In genomic region chr3:123284399-123285010, GRCh38 we compare ENCODE assay signal across 28 cellular contexts.
DNase-seq lines count a peak whose midpoint lies in the region; ATAC-seq and TF ChIP-seq lines count a peak whose summit lies in the region.
"Had no signal": no experiment of that assay in that cellular context is flagged by ENCODE, and none has a peak within 500 bp of the region (broad histone marks: within the 10 kb centered on the region; RNA-seq: fewer than 3 reads in every experiment).

No MANE protein-coding gene starts in this region.

- TF ChIP-seq EP300 in SK-N-SH (IDR thresholded peaks at IDR 0.05; ENCODE audit: borderline replicate concordance in 1 of 2, low read depth in 1 of 2, low read length in 1 of 2), result no peak

- no peaks in the 10 kb centered on the region for H3K27me3 ChIP-seq in SK-N-SH (ENCODE audit: insufficient read depth)
- H3K27me3 ChIP-seq: gastroesophageal sphincter, neural progenitor cell had no signal

- H4K20me1 ChIP-seq in SK-N-SH (ENCODE audit: insufficient read depth), result peaks cover 7% of the 10 kb centered on the region; the same call in 1 of the 2 replicates

- no peaks in the 10 kb centered on the region for H3K9me3 ChIP-seq in SK-N-SH
- H3K9me3 ChIP-seq: gastroesophageal sphincter had no signal

- whole genome bisulfite sequencing in SK-N-SH (ENCODE audit: low lambda C conversion rate), result 71% methylated on average over 3 of the region's 18 CpGs

- no peak overlapping the region for H3K4me2 ChIP-seq in SK-N-SH
- H3K4me2 ChIP-seq: neural progenitor cell had no signal

- H3K9me2 ChIP-seq in SK-N-SH, result no peaks in the 10 kb centered on the region

- no peaks in the 10 kb centered on the region; a peak in 1 of 4 replicates for H3K4me1 ChIP-seq in SK-N-SH (ENCODE audit: control insufficient read depth in 1 of 2, insufficient read depth in 2 of 2, low read depth in 1 of 2, low read length in 1 of 2)
- H3K4me1 ChIP-seq: neural progenitor cell had no signal

- ATAC-seq in SK-N-SH treated with all-trans-retinoic acid at 6 μM for 48 hours (no peak), Right ventricle myocardium inferior (peak; percentile 15)
- ATAC-seq: activated CD8-positive, alpha-beta memory T cell treated with anti-CD3 and anti-CD28 coated beads, Interleukin-2, amount 10 ng/mL, durations not matched to agents 7 days and 5 days; activated T-cell treated with anti-CD3 and anti-CD28 coated beads, Interleukin-2, amount 50 U/mL, for 72 hours; gastroesophageal sphincter; right cardiac atrium; T-helper 17 cell had no signal

- CTCF ChIA-PET in SK-N-SH (lab: Yijun Ruan, JAX), result interaction anchor here (1.1 to 1.7 kb wide), 4 partner anchors 25 to 284 kb away, joined by 3 to 4 read pairs (median 3); no protein-coding TSS in a partner anchor

- no peak overlapping the region for H3K9ac ChIP-seq in SK-N-SH
- H3K9ac ChIP-seq: neural progenitor cell had no signal

- no peaks in the 10 kb centered on the region for H3F3A ChIP-seq in SK-N-SH (replicated peaks; ENCODE audit: insufficient read depth)

- intact Hi-C loops in Right ventricle myocardium inferior (cut with DNase I), result no loop called here

- no peaks in the 10 kb centered on the region for H3K36me3 ChIP-seq in SK-N-SH (replicated peaks in 1 of 2; ENCODE audit: control insufficient read depth in 1 of 2, insufficient read depth in 2 of 2, low read length in 1 of 2)
- H3K36me3 ChIP-seq: neural progenitor cell had no signal

- no peak overlapping the region for H3K27ac ChIP-seq in SK-N-SH (ENCODE audit: low read depth in 2 of 2, low read length in 1 of 2)
- H3K27ac ChIP-seq: neural progenitor cell, SK-N-MC had no signal

- DNase-seq in SK-N-SH, result peak; percentile 29
- no peak for DNase-seq in Right ventricle myocardium inferior (ENCODE audit: missing footprints)
- DNase-seq in mesenteric fat pad (ENCODE audit: low spot score), result peak; percentile 86
- DNase-seq in amniotic stem cell (lab: John Stamatoyannopoulos, UW), result no peak
- no peak for DNase-seq in activated T-cell treated with anti-CD3 and anti-CD28 coated beads, Interleukin-2, amount 50 U/mL, for 1 hour
- no peak for DNase-seq in COLO829 (ENCODE audit: low spot score)
- no peak for DNase-seq in activated CD8-positive, alpha-beta memory T cell treated with anti-CD3 and anti-CD28 coated beads, Interleukin-2, amount 50 U/mL, for 48 hours
- DNase-seq: activated CD4-positive, alpha-beta T cell treated with anti-CD3 and anti-CD28 coated beads, Interleukin-2, amount 50 U/mL, for 4 hours; activated CD8-positive, alpha-beta memory T cell treated with anti-CD3 and anti-CD28 coated beads, Interleukin-2, amount 10 ng/mL, durations not matched to agents 7 days and 5 days; activated T-cell treated with anti-CD3 and anti-CD28 coated beads, Interleukin-2, amount 50 U/mL, for 72 hours; CD4-positive, alpha-beta memory T cell; cerebellar nuclear complex; DMS79 treated with DMSO at 0.1 percent for 48 hours; GDM1; hippocampal formation; immature natural killer cell; left cardiac atrium; NCI-H1092; NCI-H1694; NCI-H446; NCI-H774; stimulated activated CD8-positive, alpha-beta memory T cell treated with anti-CD3 and anti-CD28 coated beads, Interleukin-4, amount 100 ng/mL, for 48 hours; T-helper 17 cell had no signal

- no peak overlapping the region for H2AFZ ChIP-seq in SK-N-SH (ENCODE audit: low read depth)
- H2AFZ ChIP-seq: neural progenitor cell had no signal

- TF ChIP-seq CTCF in SK-N-SH (IDR thresholded peaks at IDR 0.05), result no peak

- POLR2A ChIA-PET in SK-N-SH (lab: Yijun Ruan, JAX), result no interaction called here

- TF ChIP-seq RAD21 in SK-N-SH (IDR thresholded peaks at IDR 0.05; ENCODE audit: low read length), result no peak

- H3K79me2 ChIP-seq in SK-N-SH (ENCODE audit: insufficient read depth), result no peaks in the 10 kb centered on the region

- H3K4me3 ChIP-seq in SK-N-SH (ENCODE audit: low read depth in 2 of 2, low read length in 1 of 2), result no peak overlapping the region
- H3K4me3 ChIP-seq: gastroesophageal sphincter, neural progenitor cell, SK-N-MC had no signal

TF ChIP-seq in SK-N-SH, 30 proteins besides CTCF, POLR2A, EP300 and RAD21 (continues in another document):
- TF ChIP-seq TEAD4 (IDR thresholded peaks at IDR 0.05; ENCODE audit: borderline replicate concordance, insufficient read depth) (no peak), MAX (IDR thresholded peaks at IDR 0.05; ENCODE audit: low read depth) (no peak), EZH2phosphoT487 (IDR thresholded peaks at IDR 0.05; ENCODE audit: borderline replicate concordance, low read depth) (no peak), IRF3 (IDR thresholded peaks at IDR 0.05; ENCODE audit: low read depth, low read length) (no peak), USF1 (IDR thresholded peaks at IDR 0.05; ENCODE audit: borderline replicate concordance, low read depth) (no peak)

TF ChIP-seq in SK-N-SH treated with all-trans-retinoic acid at 6 μM for 48 hours, 23 proteins besides CTCF, POLR2A, EP300 and RAD21:
- no peak for TF ChIP-seq GLIS3 (CRISPR knock-in tag; IDR thresholded peaks at IDR 0.05)
- no peak for TF ChIP-seq OSR1 (CRISPR knock-in tag; IDR thresholded peaks at IDR 0.05)
- no peak for TF ChIP-seq POU6F1 (CRISPR knock-in tag; IDR thresholded peaks at IDR 0.05; ENCODE audit: borderline replicate concordance, low read depth)
- TF ChIP-seq ARNTL (CRISPR knock-in tag; IDR thresholded peaks at IDR 0.05; ENCODE audit: borderline replicate concordance, low read depth), result no peak
- TF ChIP-seq ISL1 (CRISPR knock-in tag; IDR thresholded peaks at IDR 0.05), result no peak
- TF ChIP-seq CSDC2 (CRISPR knock-in tag; IDR thresholded peaks at IDR 0.05), result no peak
- no peak for TF ChIP-seq ZFP3 (CRISPR knock-in tag; IDR thresholded peaks at IDR 0.05)
- TF ChIP-seq ZNF565 (CRISPR knock-in tag; conservative IDR thresholded peaks at IDR 0.05; ENCODE audit: low read depth), result no peak

Comparison
In these comparisons a context has a peak if more than half of its experiments do, and no peak if none do; other contexts are left out.
1. DNase-seq: peak in SK-N-SH (single experiment) and mesenteric fat pad (single experiment); none in Right ventricle myocardium inferior (single experiment), amniotic stem cell (single experiment), activated T-cell treated with anti-CD3 and anti-CD28 coated beads, Interleukin-2, amount 50 U/mL, for 1 hour (single experiment), COLO829 (single experiment) and activated CD8-positive, alpha-beta memory T cell treated with anti-CD3 and anti-CD28 coated beads, Interleukin-2, amount 50 U/mL, for 48 hours (single experiment).